In the genomic region with DNA sequence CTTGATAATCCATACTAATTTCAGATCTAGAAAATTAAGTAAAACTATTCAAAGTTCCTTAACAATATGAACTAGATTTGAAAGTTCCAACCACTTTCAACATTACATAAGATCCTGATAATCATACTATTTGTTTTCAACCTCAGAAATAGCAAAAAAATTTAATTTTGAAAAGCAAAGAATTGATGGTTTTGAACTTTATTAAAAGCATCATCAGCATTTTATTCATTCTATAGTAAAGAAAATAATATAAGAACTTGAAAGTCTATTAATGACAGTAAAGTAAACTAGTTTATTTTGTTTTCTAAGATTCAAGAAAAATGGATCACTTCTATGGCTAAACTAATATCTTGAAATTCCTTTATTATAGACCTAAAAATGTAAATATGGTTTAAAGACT, we compare ENCODE assay signal across 2 cellular contexts.
TF ChIP-seq lines count a peak whose summit lies in the region.

No MANE protein-coding gene starts in this region.

TF ChIP-seq in HepG2, 621 proteins besides CTCF, POLR2A, EP300 and RAD21:
- TF ChIP-seq MAFK (conservative IDR thresholded peaks at IDR 0.05 in 1 of 2, IDR thresholded peaks at IDR 0.05 in 1 of 2; ENCODE audit: low read length in 2 of 2) (peak; percentile 63 to 83; a peak in 3 of 4 replicates), NR2C2 (CRISPR knock-in tag; IDR thresholded peaks at IDR 0.05; ENCODE audit: borderline replicate concordance) (no peak), MAFF (IDR thresholded peaks at IDR 0.05; ENCODE audit: low read depth, low read length) (peak; percentile 72; the same call in 1 of the 2 replicates)
TF ChIP-seq in HepG2: peak in this region for 2.

TF ChIP-seq in IMR-90, 13 proteins besides CTCF, POLR2A, EP300 and RAD21:
- peak; percentile 60 for TF ChIP-seq MAFK (IDR thresholded peaks at IDR 0.05; ENCODE audit: low read depth, low read length)
- TF ChIP-seq, protein P1, sequence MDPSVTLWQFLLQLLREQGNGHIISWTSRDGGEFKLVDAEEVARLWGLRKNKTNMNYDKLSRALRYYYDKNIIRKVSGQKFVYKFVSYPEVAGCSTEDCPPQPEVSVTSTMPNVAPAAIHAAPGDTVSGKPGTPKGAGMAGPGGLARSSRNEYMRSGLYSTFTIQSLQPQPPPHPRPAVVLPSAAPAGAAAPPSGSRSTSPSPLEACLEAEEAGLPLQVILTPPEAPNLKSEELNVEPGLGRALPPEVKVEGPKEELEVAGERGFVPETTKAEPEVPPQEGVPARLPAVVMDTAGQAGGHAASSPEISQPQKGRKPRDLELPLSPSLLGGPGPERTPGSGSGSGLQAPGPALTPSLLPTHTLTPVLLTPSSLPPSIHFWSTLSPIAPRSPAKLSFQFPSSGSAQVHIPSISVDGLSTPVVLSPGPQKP (IDR thresholded peaks at IDR 0.05; ENCODE audit: borderline replicate concordance, low read depth, low read length): no peak
